In the genomic region with DNA sequence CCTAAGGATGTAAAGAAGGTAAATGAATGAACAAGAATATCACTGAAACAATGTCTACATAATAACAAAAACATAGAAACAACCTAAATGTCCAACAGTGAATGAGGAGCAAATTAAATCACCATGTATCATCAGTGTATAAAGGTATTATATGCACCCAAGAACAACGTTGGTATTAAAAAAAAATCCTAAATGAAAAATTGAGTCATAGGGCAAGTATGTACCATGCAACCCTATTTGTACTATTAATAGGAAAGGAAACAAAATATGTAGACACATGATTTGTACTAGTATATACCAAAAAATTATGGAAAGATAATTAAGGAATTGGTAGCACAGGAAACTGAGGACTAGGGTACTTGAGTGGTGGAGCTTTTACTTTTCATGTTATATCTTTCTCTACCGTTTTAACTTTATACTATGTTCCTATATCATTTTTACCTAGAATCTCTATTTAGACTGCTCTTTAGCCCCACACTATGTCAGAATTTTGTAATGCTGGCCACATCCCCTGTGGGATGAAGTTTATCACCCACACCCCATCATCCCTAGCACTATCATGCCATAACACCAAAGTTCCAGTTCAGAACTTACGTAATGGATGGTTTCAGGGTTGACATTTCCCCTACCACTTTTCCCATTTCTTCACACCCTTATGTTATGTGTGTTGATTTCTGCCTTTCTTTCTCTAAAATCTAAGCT, we compare ENCODE assay signal across 1 cellular context.
TF ChIP-seq lines count a peak whose summit lies in the region.

No MANE protein-coding gene starts in this region.

TF ChIP-seq in IMR-90, 13 proteins besides CTCF, POLR2A, EP300 and RAD21:
- TF ChIP-seq FOS (IDR thresholded peaks at IDR 0.05; ENCODE audit: low read depth, low read length) (no peak), SMC3 (IDR thresholded peaks at IDR 0.05; ENCODE audit: low read depth, low read length) (no peak), RCOR1 (IDR thresholded peaks at IDR 0.05; ENCODE audit: insufficient replicate concordance, low read length) (no peak), CEBPB (IDR thresholded peaks at IDR 0.05; ENCODE audit: low read depth, low read length) (0 out of 2 replicates have a peak, but pooled peaks have one; percentile 1), MAFK (IDR thresholded peaks at IDR 0.05; ENCODE audit: low read depth, low read length) (no peak), RFX5 (IDR thresholded peaks at IDR 0.05; ENCODE audit: low read depth, low read length) (no peak)
- TF ChIP-seq, protein P1, sequence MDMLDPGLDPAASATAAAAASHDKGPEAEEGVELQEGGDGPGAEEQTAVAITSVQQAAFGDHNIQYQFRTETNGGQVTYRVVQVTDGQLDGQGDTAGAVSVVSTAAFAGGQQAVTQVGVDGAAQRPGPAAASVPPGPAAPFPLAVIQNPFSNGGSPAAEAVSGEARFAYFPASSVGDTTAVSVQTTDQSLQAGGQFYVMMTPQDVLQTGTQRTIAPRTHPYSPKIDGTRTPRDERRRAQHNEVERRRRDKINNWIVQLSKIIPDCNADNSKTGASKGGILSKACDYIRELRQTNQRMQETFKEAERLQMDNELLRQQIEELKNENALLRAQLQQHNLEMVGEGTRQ (IDR thresholded peaks at IDR 0.05; ENCODE audit: low read depth, low read length): no peak
- TF ChIP-seq, protein P2, sequence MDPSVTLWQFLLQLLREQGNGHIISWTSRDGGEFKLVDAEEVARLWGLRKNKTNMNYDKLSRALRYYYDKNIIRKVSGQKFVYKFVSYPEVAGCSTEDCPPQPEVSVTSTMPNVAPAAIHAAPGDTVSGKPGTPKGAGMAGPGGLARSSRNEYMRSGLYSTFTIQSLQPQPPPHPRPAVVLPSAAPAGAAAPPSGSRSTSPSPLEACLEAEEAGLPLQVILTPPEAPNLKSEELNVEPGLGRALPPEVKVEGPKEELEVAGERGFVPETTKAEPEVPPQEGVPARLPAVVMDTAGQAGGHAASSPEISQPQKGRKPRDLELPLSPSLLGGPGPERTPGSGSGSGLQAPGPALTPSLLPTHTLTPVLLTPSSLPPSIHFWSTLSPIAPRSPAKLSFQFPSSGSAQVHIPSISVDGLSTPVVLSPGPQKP (IDR thresholded peaks at IDR 0.05; ENCODE audit: borderline replicate concordance, low read depth, low read length): no peak
TF ChIP-seq in IMR-90: peak in this region for 1.
